ENCODE assay signal across 18 cellular contexts in genomic region chr16:55569025-55569424, GRCh38. TPM values are rescaled to one million over a fixed set of nuclear protein-coding genes. Genes with fewer than 3 reads are reported as not detected.
DNase-seq lines count a peak whose midpoint lies in the region; ATAC-seq and TF ChIP-seq lines count a peak whose summit lies in the region.
"Had no signal": no experiment of that assay in that cellular context is flagged by ENCODE, and none has a peak within 500 bp of the region (broad histone marks: within the 10 kb centered on the region; RNA-seq: fewer than 3 reads in every experiment).

No MANE protein-coding gene starts in this region.

- peak; percentile 23 for DNase-seq in NCI-H2171 treated with DMSO at 0.1 percent for 48 hours (lab: John Stamatoyannopoulos, UW)
- DNase-seq in NCI-H2171 (lab: John Stamatoyannopoulos, UW): no peak
- no peak for DNase-seq in RWPE1 (ENCODE audit: low spot score)
- DNase-seq in fibroblast of peridontal ligament (ENCODE audit: extremely low read depth): peak; percentile 70
- DNase-seq in suprapubic skin (ENCODE audit: low spot score in 2 of 2): no peak
- no peak for DNase-seq in WTC11 (ENCODE audit: low spot score)
- no peak for DNase-seq in psoas muscle
- DNase-seq in activated CD8-positive, alpha-beta memory T cell treated with anti-CD3 and anti-CD28 coated beads for 24 hours: no peak
- DNase-seq: activated CD8-positive, alpha-beta T cell treated with anti-CD3 and anti-CD28 coated beads, Interleukin-2, amount 10 ng/mL, durations not matched to agents 7 days and 5 days; activated gamma-delta T cell treated with Interleukin-2 at 50 U/mL for 16 hours; cerebellar nuclear complex; KBM-7; NCI-H187; occipital lobe; stimulated activated CD4-positive, alpha-beta T cell treated with anti-CD3 and anti-CD28 coated beads, Interleukin-15, amount 100 ng/mL, for 24 hours had no signal

- H3K4me3 ChIP-seq in suprapubic skin (peak overlapping the region; percentile 44), psoas muscle (no peak overlapping the region)
- H3K4me3 ChIP-seq: A549, thoracic aorta had no signal

- no peaks in the 10 kb centered on the region for H3K36me3 Mint-ChIP-seq in WTC11
- H3K36me3 Mint-ChIP-seq: memory B cell had no signal

- H3K4me1 Mint-ChIP-seq in WTC11: 0 out of 2 replicates have a peak, but pooled peaks cover 3% of the 10 kb centered on the region
- H3K4me1 Mint-ChIP-seq: memory B cell had no signal

- TF ChIP-seq CTCF in RWPE1 (conservative IDR thresholded peaks at IDR 0.05; ENCODE audit: low read depth): no peak
- TF ChIP-seq CTCF in suprapubic skin (IDR thresholded peaks at IDR 0.05): no peak
- no peak for TF ChIP-seq CTCF in WTC11 (IDR thresholded peaks at IDR 0.05)
- TF ChIP-seq CTCF in psoas muscle (IDR thresholded peaks at IDR 0.05): no peak

- TF ChIP-seq POLR2A in suprapubic skin (IDR thresholded peaks at IDR 0.05): no peak

- H3K36me3 ChIP-seq in suprapubic skin: no peaks in the 10 kb centered on the region
- H3K36me3 ChIP-seq in psoas muscle (ENCODE audit: insufficient read depth in 1 of 2, low read depth in 1 of 2): no peaks in the 10 kb centered on the region
- H3K36me3 ChIP-seq: thoracic aorta had no signal

- H3K9me3 Mint-ChIP-seq in WTC11: no peaks in the 10 kb centered on the region

- CTCF ChIA-PET in RWPE1 (lab: Yijun Ruan, JAX) (interaction anchor here (1.0 kb wide), 1 partner anchor 21 kb away, joined by 4 read pairs; no protein-coding TSS in a partner anchor), WTC11 (lab: Charles Lee) (interaction anchor here (3.4 kb wide), 1 partner anchor 104 kb away, joined by 10 read pairs; no protein-coding TSS in a partner anchor)

- H3K9me3 ChIP-seq in suprapubic skin: no peaks in the 10 kb centered on the region
- H3K9me3 ChIP-seq in psoas muscle: no peaks in the 10 kb centered on the region
- H3K9me3 ChIP-seq: A549, thoracic aorta had no signal

- H3K27ac ChIP-seq in RWPE1 (peak overlapping the region; percentile 49; the same call in 1 of the 2 replicates), suprapubic skin (peak overlapping the region; percentile 74), psoas muscle (no peak overlapping the region)
- H3K27ac ChIP-seq: A549, thoracic aorta had no signal

- no peaks in the 10 kb centered on the region for H3K27me3 ChIP-seq in suprapubic skin
- H3K27me3 ChIP-seq in psoas muscle (ENCODE audit: insufficient read depth in 3 of 3, low read length in 2 of 3): no peaks in the 10 kb centered on the region

- no peak overlapping the region for H3K27ac Mint-ChIP-seq in WTC11
- H3K27ac Mint-ChIP-seq: activated CD8-positive, alpha-beta T cell treated with anti-CD3 and anti-CD28 coated beads, Interleukin-2, amount 10 ng/mL, durations not matched to agents 7 days and 5 days; memory B cell had no signal

- no peak for TF ChIP-seq EP300 in suprapubic skin (IDR thresholded peaks at IDR 0.05)

- no peak for ATAC-seq in WTC11
- no peak for ATAC-seq in psoas muscle
- ATAC-seq: A549; activated CD8-positive, alpha-beta T cell treated with anti-CD3 and anti-CD28 coated beads, Interleukin-2, amount 10 ng/mL, durations not matched to agents 7 days and 5 days had no signal

- no peak overlapping the region for H3K4me3 Mint-ChIP-seq in WTC11
- H3K4me3 Mint-ChIP-seq: activated CD8-positive, alpha-beta T cell treated with anti-CD3 and anti-CD28 coated beads, Interleukin-2, amount 10 ng/mL, durations not matched to agents 7 days and 5 days; memory B cell had no signal

- 26% methylated on average over 1 of the region's 1 CpG for WGBS in suprapubic skin
- 30 to 39% (median 36%) methylated on average over 1 of the region's 1 CpG for WGBS in psoas muscle, 3 donors

- H3K4me1 ChIP-seq in suprapubic skin (peaks cover 39% of the 10 kb centered on the region), psoas muscle (peaks cover 10% of the 10 kb centered on the region)
- H3K4me1 ChIP-seq: A549 had no signal

- intact Hi-C loops in psoas muscle (cut with DNase I): no loop called here

- H3K27me3 Mint-ChIP-seq in WTC11 (ENCODE audit: low read depth): no peaks in the 10 kb centered on the region
- H3K27me3 Mint-ChIP-seq: memory B cell had no signal

- POLR2A ChIA-PET in RWPE1 (lab: Yijun Ruan, JAX; ENCODE audit: low non-redundant PET) (no interaction called here), WTC11 (lab: Charles Lee) (no interaction called here)

TF ChIP-seq in WTC11, 78 proteins besides CTCF, POLR2A, EP300 and RAD21:
- TF ChIP-seq ZNF425 (CRISPR knock-in tag; conservative IDR thresholded peaks at IDR 0.05): no peak
- TF ChIP-seq ETV6 (CRISPR knock-in tag; IDR thresholded peaks at IDR 0.05): no peak
- TF ChIP-seq CREB1 (CRISPR knock-in tag; IDR thresholded peaks at IDR 0.05): no peak
- no peak for TF ChIP-seq ZSCAN18 (CRISPR knock-in tag; IDR thresholded peaks at IDR 0.05)
- TF ChIP-seq AFF4 (CRISPR knock-in tag; IDR thresholded peaks at IDR 0.05; ENCODE audit: borderline replicate concordance): no peak
- no peak for TF ChIP-seq JUN (CRISPR knock-in tag; IDR thresholded peaks at IDR 0.05)

RNA-seq across cellular contexts. Expression of gene CAPNS2, which starts 2.5 kb away (rescaled TPM):
- total RNA-seq in suprapubic skin: 100 to 1,000 TPM; 101 to 177 (median 170) TPM
- 0.28 TPM in 1 of 3 replicates, not detected in the others for total RNA-seq in WTC11 (2021)
- total RNA-seq in psoas muscle: under 1 TPM in 1 of 4 donors, not detected in 3; 0.38 TPM
- polyA plus RNA-seq in psoas muscle: under 1 TPM in 1 of 3 donors, not detected in 2; 0.04 TPM
- total RNA-seq: activated CD8-positive, alpha-beta T cell treated with anti-CD3 and anti-CD28 coated beads, Interleukin-2, amount 10 ng/mL, durations not matched to agents 7 days and 5 days; occipital lobe had no signal
- polyA plus RNA-seq: A549 had no signal

Comparison
In these comparisons a context has a peak if more than half of its experiments do, and no peak if none do; other contexts are left out.
1. DNase-seq: peak in NCI-H2171 treated with DMSO at 0.1 percent for 48 hours (single experiment) and fibroblast of peridontal ligament (single experiment); none in NCI-H2171 (single experiment), RWPE1 (single experiment), suprapubic skin (0 of 2), WTC11 (single experiment), psoas muscle (0 of 2) and activated CD8-positive, alpha-beta memory T cell treated with anti-CD3 and anti-CD28 coated beads for 24 hours (single experiment).
2. RNA of gene CAPNS2, which starts 2.5 kb away (total RNA-seq): 101 to 177 TPM in suprapubic skin; 0.28 TPM in WTC11 and 0.38 TPM in psoas muscle; every median in the first group is over 10 times any median in the second.